In the genomic region with DNA sequence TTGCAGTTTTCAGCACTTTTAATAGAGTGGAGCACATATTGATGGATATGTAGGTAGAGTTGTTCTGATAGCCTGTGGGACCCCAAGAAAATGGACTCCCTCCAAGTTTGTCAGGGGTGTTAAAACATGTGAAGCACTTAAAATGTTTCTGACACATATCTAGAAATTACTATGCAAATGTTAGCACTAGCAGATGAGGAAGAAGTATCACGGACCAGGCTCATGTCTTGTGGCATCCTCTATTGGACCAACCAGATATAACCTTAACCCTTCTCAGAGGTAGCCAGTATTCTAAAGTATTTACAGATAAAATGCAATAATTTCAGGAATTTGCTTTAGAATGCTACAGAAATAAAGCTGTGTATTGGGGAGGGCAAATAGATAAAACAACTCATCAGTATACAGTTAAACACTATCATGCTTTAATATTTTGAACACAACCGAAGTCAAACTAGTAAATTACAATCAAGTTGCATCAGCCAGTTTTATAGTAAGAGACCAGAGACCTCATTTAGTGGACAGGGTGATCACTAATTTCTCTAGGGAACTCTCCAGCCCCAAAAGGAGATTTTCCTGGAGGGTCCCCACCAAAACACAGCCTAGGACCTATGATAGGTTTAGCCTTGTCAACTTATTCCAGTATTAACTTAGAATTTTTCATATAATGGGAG, we compare ENCODE assay signal across 1 cellular context.
TF ChIP-seq lines count a peak whose summit lies in the region.

No MANE protein-coding gene starts in this region.

TF ChIP-seq in GM23338, 12 proteins besides CTCF, POLR2A, EP300 and RAD21 (continued from another document):
- TF ChIP-seq, protein P1, sequence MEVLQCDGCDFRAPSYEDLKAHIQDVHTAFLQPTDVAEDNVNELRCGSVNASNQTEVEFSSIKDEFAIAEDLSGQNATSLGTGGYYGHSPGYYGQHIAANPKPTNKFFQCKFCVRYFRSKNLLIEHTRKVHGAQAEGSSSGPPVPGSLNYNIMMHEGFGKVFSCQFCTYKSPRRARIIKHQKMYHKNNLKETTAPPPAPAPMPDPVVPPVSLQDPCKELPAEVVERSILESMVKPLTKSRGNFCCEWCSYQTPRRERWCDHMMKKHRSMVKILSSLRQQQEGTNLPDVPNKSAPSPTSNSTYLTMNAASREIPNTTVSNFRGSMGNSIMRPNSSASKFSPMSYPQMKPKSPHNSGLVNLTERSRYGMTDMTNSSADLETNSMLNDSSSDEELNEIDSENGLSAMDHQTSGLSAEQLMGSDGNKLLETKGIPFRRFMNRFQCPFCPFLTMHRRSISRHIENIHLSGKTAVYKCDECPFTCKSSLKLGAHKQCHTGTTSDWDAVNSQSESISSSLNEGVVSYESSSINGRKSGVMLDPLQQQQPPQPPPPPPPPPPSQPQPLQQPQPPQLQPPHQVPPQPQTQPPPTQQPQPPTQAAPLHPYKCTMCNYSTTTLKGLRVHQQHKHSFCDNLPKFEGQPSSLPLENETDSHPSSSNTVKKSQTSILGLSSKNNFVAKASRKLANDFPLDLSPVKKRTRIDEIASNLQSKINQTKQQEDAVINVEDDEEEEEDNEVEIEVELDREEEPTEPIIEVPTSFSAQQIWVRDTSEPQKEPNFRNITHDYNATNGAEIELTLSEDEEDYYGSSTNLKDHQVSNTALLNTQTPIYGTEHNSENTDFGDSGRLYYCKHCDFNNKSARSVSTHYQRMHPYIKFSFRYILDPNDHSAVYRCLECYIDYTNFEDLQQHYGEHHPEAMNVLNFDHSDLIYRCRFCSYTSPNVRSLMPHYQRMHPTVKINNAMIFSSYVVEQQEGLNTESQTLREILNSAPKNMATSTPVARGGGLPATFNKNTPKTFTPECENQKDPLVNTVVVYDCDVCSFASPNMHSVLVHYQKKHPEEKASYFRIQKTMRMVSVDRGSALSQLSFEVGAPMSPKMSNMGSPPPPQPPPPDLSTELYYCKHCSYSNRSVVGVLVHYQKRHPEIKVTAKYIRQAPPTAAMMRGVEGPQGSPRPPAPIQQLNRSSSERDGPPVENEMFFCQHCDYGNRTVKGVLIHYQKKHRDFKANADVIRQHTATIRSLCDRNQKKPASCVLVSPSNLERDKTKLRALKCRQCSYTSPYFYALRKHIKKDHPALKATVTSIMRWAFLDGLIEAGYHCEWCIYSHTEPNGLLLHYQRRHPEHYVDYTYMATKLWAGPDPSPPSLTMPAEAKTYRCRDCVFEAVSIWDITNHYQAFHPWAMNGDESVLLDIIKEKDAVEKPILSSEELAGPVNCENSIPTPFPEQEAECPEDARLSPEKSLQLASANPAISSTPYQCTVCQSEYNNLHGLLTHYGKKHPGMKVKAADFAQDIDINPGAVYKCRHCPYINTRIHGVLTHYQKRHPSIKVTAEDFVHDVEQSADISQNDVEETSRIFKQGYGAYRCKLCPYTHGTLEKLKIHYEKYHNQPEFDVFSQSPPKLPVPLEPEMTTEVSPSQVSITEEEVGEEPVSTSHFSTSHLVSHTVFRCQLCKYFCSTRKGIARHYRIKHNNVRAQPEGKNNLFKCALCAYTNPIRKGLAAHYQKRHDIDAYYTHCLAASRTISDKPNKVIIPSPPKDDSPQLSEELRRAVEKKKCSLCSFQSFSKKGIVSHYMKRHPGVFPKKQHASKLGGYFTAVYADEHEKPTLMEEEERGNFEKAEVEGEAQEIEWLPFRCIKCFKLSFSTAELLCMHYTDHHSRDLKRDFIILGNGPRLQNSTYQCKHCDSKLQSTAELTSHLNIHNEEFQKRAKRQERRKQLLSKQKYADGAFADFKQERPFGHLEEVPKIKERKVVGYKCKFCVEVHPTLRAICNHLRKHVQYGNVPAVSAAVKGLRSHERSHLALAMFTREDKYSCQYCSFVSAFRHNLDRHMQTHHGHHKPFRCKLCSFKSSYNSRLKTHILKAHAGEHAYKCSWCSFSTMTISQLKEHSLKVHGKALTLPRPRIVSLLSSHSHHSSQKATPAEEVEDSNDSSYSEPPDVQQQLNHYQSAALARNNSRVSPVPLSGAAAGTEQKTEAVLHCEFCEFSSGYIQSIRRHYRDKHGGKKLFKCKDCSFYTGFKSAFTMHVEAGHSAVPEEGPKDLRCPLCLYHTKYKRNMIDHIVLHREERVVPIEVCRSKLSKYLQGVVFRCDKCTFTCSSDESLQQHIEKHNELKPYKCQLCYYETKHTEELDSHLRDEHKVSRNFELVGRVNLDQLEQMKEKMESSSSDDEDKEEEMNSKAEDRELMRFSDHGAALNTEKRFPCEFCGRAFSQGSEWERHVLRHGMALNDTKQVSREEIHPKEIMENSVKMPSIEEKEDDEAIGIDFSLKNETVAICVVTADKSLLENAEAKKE (CRISPR knock-in tag; IDR thresholded peaks at IDR 0.05) = no peak
- TF ChIP-seq, protein P2, sequence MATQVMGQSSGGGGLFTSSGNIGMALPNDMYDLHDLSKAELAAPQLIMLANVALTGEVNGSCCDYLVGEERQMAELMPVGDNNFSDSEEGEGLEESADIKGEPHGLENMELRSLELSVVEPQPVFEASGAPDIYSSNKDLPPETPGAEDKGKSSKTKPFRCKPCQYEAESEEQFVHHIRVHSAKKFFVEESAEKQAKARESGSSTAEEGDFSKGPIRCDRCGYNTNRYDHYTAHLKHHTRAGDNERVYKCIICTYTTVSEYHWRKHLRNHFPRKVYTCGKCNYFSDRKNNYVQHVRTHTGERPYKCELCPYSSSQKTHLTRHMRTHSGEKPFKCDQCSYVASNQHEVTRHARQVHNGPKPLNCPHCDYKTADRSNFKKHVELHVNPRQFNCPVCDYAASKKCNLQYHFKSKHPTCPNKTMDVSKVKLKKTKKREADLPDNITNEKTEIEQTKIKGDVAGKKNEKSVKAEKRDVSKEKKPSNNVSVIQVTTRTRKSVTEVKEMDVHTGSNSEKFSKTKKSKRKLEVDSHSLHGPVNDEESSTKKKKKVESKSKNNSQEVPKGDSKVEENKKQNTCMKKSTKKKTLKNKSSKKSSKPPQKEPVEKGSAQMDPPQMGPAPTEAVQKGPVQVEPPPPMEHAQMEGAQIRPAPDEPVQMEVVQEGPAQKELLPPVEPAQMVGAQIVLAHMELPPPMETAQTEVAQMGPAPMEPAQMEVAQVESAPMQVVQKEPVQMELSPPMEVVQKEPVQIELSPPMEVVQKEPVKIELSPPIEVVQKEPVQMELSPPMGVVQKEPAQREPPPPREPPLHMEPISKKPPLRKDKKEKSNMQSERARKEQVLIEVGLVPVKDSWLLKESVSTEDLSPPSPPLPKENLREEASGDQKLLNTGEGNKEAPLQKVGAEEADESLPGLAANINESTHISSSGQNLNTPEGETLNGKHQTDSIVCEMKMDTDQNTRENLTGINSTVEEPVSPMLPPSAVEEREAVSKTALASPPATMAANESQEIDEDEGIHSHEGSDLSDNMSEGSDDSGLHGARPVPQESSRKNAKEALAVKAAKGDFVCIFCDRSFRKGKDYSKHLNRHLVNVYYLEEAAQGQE (IDR thresholded peaks at IDR 0.05; ENCODE audit: unreplicated experiment) = no peak
- no peak for TF ChIP-seq POLR2AphosphoS5 (IDR thresholded peaks at IDR 0.05; ENCODE audit: low read depth)
- no peak for TF ChIP-seq NANOG (IDR thresholded peaks at IDR 0.05; ENCODE audit: borderline replicate concordance)
- no peak for TF ChIP-seq EZH2phosphoT487 (IDR thresholded peaks at IDR 0.05; ENCODE audit: unreplicated experiment)
- TF ChIP-seq, protein P3, sequence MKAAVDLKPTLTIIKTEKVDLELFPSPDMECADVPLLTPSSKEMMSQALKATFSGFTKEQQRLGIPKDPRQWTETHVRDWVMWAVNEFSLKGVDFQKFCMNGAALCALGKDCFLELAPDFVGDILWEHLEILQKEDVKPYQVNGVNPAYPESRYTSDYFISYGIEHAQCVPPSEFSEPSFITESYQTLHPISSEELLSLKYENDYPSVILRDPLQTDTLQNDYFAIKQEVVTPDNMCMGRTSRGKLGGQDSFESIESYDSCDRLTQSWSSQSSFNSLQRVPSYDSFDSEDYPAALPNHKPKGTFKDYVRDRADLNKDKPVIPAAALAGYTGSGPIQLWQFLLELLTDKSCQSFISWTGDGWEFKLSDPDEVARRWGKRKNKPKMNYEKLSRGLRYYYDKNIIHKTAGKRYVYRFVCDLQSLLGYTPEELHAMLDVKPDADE (IDR thresholded peaks at IDR 0.05) = no peak
- TF ChIP-seq JUNB (IDR thresholded peaks at IDR 0.05; ENCODE audit: unreplicated experiment) = no peak
- TF ChIP-seq ZNF114 (CRISPR knock-in tag; IDR thresholded peaks at IDR 0.05) = no peak
